Comparison of ENCODE assay signal across 21 cellular contexts in the genomic region with DNA sequence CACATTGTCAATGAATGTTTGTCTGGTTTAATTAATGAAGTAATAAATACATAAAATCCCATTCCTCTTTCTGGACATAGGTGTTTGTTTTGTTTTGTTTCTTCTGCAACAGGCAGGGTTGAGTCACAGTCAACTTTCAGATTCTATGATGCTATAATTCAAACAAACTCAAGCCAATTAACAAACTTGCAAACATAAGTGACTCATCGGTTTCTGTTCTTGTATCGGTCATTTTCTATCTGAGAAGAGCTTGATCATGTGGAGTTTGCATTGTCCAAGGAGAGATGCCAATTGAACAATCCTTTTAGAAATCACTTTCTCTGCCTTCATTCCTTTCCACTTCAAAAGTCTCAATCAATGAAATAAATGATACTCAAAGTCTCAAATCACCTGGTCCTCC.
A peak's percentile ranks its signal among the peaks of the same experiment; 100 is the strongest.
DNase-seq lines count a peak whose midpoint lies in the region; ATAC-seq lines count a peak whose summit lies in the region.
"Had no signal": no experiment of that assay in that cellular context is flagged by ENCODE, and none has a peak within 500 bp of the region (broad histone marks: within the 10 kb centered on the region; RNA-seq: fewer than 3 reads in every experiment).

No MANE protein-coding gene starts in this region.

- ATAC-seq in activated T-cell treated with anti-CD3 and anti-CD28 coated beads, Interleukin-2, amount 50 U/mL, for 4 hours, result peak; percentile 34 to 63
- ATAC-seq in HG02610 (IDR thresholded peaks at IDR 0.05; ENCODE audit: unreplicated experiment), result peak; percentile 49
- peak; percentile 86 for ATAC-seq in stimulated activated effector memory CD8-positive, alpha-beta T cell treated with anti-CD3 and anti-CD28 coated beads, Interleukin-12 subunit alpha, Interleukin-12 subunit beta, amount 100 ng/mL, for 72 hours
- ATAC-seq: esophagus mucosa, T-cell, upper lobe of right lung had no signal

- no peaks in the 10 kb centered on the region for H3K36me3 ChIP-seq in MG63
- H3K36me3 ChIP-seq: neural progenitor cell, sigmoid colon, upper lobe of right lung had no signal

- no peak overlapping the region for H3K27ac Mint-ChIP-seq in stimulated activated effector memory CD8-positive, alpha-beta T cell treated with anti-CD3 and anti-CD28 coated beads, Interleukin-12 subunit alpha, Interleukin-12 subunit beta, amount 100 ng/mL, for 72 hours
- H3K27ac Mint-ChIP-seq: brain, neural progenitor cell, T-cell had no signal

- H3K9me3 Mint-ChIP-seq in activated T-cell treated with anti-CD3 and anti-CD28 coated beads, Interleukin-2, amount 50 U/mL, for 4 hours, result no peaks in the 10 kb centered on the region
- no peaks in the 10 kb centered on the region for H3K9me3 Mint-ChIP-seq in stimulated activated effector memory CD8-positive, alpha-beta T cell treated with anti-CD3 and anti-CD28 coated beads, Interleukin-12 subunit alpha, Interleukin-12 subunit beta, amount 100 ng/mL, for 72 hours

- H3K4me3 Mint-ChIP-seq in activated T-cell treated with anti-CD3 and anti-CD28 coated beads, Interleukin-2, amount 50 U/mL, for 4 hours, result no peak overlapping the region
- no peak overlapping the region for H3K4me3 Mint-ChIP-seq in stimulated activated effector memory CD8-positive, alpha-beta T cell treated with anti-CD3 and anti-CD28 coated beads, Interleukin-12 subunit alpha, Interleukin-12 subunit beta, amount 100 ng/mL, for 72 hours
- H3K4me3 Mint-ChIP-seq: brain, neural progenitor cell, T-cell had no signal

- H3K27me3 ChIP-seq in MG63, result no peaks in the 10 kb centered on the region
- H3K27me3 ChIP-seq: sigmoid colon had no signal

- DNase-seq in activated T-cell treated with anti-CD3 and anti-CD28 coated beads, Interleukin-2, amount 50 U/mL, for 4 hours, result no peak
- no peak for DNase-seq in activated T-cell treated with anti-CD3 and anti-CD28 coated beads, Interleukin-2, amount 50 U/mL, for 48 hours
- peak; percentile 54 for DNase-seq in NCI-H748 (lab: John Stamatoyannopoulos, UW; ENCODE audit: unreplicated experiment)
- no peak for DNase-seq in stimulated activated effector memory CD8-positive, alpha-beta T cell treated with anti-CD3 and anti-CD28 coated beads, Interleukin-12 subunit alpha, Interleukin-12 subunit beta, amount 100 ng/mL, for 72 hours (ENCODE audit: low spot score in 2 of 2)
- no peak for DNase-seq in MG63
- DNase-seq in KG1 (lab: John Stamatoyannopoulos, UW), result no peak
- DNase-seq in occipital lobe (lab: John Stamatoyannopoulos, UW), result no peak
- DNase-seq: activated CD4-positive, CD25-positive, alpha-beta regulatory T cell treated with anti-CD3 and anti-CD28 coated beads, Interleukin-2, amount 50 U/mL, for 72 hours; activated gamma-delta T cell; DMS79; effector memory CD4-positive, alpha-beta T cell; islet precursor cell; NCI-H1436 treated with DMSO at 0.1 percent for 48 hours; sigmoid colon; stimulated activated CD8-positive, alpha-beta memory T cell treated with anti-CD3 and anti-CD28 coated beads, Interleukin-4, amount 100 ng/mL, for 48 hours; T-cell; upper lobe of right lung had no signal

- peaks cover 27% of the 10 kb centered on the region for H3K27me3 Mint-ChIP-seq in activated T-cell treated with anti-CD3 and anti-CD28 coated beads, Interleukin-2, amount 50 U/mL, for 4 hours (ENCODE audit: low read depth)

- H3K36me3 Mint-ChIP-seq in activated T-cell treated with anti-CD3 and anti-CD28 coated beads, Interleukin-2, amount 50 U/mL, for 4 hours (ENCODE audit: insufficient read depth), result no peaks in the 10 kb centered on the region
- no peaks in the 10 kb centered on the region for H3K36me3 Mint-ChIP-seq in stimulated activated effector memory CD8-positive, alpha-beta T cell treated with anti-CD3 and anti-CD28 coated beads, Interleukin-12 subunit alpha, Interleukin-12 subunit beta, amount 100 ng/mL, for 72 hours
- H3K36me3 Mint-ChIP-seq: brain, neural progenitor cell, T-cell had no signal

- H3K4me1 Mint-ChIP-seq in activated T-cell treated with anti-CD3 and anti-CD28 coated beads, Interleukin-2, amount 50 U/mL, for 4 hours (ENCODE audit: low read depth), result no peaks in the 10 kb centered on the region
- peaks cover 7% of the 10 kb centered on the region for H3K4me1 Mint-ChIP-seq in stimulated activated effector memory CD8-positive, alpha-beta T cell treated with anti-CD3 and anti-CD28 coated beads, Interleukin-12 subunit alpha, Interleukin-12 subunit beta, amount 100 ng/mL, for 72 hours
- H3K4me1 Mint-ChIP-seq: T-cell had no signal

- no peak overlapping the region for H3K4me3 ChIP-seq in MG63
- H3K4me3 ChIP-seq: neural progenitor cell, sigmoid colon, upper lobe of right lung had no signal

- no peaks in the 10 kb centered on the region for H3K9me3 ChIP-seq in MG63
- H3K9me3 ChIP-seq: sigmoid colon, upper lobe of right lung had no signal
